In the genomic region with DNA sequence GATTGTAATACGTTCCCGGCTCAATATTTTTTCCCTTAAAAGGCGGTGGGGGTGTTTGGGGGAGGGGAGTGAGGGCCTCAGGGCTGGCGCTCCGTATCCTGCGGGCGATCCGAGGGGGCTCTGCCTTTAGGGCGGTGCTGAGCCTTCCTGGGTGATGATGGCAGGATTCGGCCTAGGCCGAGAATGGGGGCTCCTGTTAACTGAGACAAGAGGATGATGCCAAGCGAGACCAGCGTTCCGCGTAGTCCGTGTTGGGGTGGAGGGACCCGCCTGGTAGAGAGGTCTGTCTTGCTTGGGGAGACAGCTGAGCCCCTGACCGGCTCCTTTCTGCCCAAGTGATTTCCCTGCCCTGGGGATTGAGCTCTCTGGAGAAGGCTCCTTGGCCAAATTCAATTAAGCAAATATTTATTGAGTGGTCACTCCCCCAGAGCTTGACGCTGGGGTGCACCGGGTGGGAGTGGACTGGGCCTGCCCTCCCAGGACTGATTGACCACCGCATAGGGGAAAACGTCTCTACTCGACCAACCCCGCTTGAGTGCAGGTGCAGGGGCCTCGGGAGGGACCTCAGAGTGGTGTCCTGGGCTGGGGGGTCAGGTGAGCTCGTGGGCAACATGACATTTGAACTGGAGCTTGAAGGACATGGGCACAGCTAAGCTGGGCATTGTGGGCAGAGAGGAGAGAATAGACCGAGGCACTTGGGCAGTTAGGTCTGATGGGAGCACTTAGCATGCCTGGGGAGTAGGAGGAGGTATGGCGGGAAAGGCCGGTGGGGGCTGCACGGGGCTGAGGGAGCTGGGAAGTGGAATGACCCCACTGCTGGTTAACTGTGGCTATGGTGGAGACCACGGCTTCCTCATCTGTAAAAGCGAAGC, we compare ENCODE assay signal across 8 cellular contexts. TPM values are rescaled to one million over a fixed set of nuclear protein-coding genes. Genes with fewer than 3 reads are reported as not detected.
DNase-seq lines count a peak whose midpoint lies in the region; ATAC-seq, FAIRE-seq and TF ChIP-seq lines count a peak whose summit lies in the region.

No MANE protein-coding gene starts in this region.

- H3K27ac Mint-ChIP-seq in T-helper 2 cell treated with Interferon-gamma antibody and Interleukin-4, amounts not matched to agents 5 μg/mL and 100 μg/mL, for 36 hours = no peak overlapping the region
- H3K27ac Mint-ChIP-seq in activated naive CD8-positive, alpha-beta T cell = no peak overlapping the region

- H3K4me1 Mint-ChIP-seq in T-helper 2 cell treated with Interferon-gamma antibody and Interleukin-4, amounts not matched to agents 5 μg/mL and 100 μg/mL, for 36 hours (ENCODE audit: low read depth) = peaks cover 6% of the 10 kb centered on the region
- H3K4me1 Mint-ChIP-seq in activated naive CD8-positive, alpha-beta T cell (ENCODE audit: low read depth) = peaks cover 9% of the 10 kb centered on the region

- H3K27me3 ChIP-seq in right lobe of liver = no peaks in the 10 kb centered on the region

- no peaks in the 10 kb centered on the region for H3K36me3 Mint-ChIP-seq in T-helper 2 cell treated with Interferon-gamma antibody and Interleukin-4, amounts not matched to agents 5 μg/mL and 100 μg/mL, for 36 hours (ENCODE audit: low read depth)
- H3K36me3 Mint-ChIP-seq in activated naive CD8-positive, alpha-beta T cell = no peaks in the 10 kb centered on the region

- ATAC-seq in right lobe of liver = no peak

- H3K4me3 ChIP-seq in right lobe of liver = no peak overlapping the region

- no peaks in the 10 kb centered on the region for H3K9me3 ChIP-seq in right lobe of liver

- no peak overlapping the region for H3K27ac ChIP-seq in right lobe of liver

- H3K4me1 ChIP-seq in right lobe of liver = peaks cover 0 to 5% (median 0%) of the 10 kb centered on the region in 4 donors

- FAIRE-seq in GM12892 (lab: Jason Lieb, UNC) = no peak

- no peak for TF ChIP-seq CTCF in right lobe of liver (IDR thresholded peaks at IDR 0.05)

- intact Hi-C loops in right lobe of liver (cut with DNase I) = no loop called here

- no peaks in the 10 kb centered on the region for H3K9me3 Mint-ChIP-seq in T-helper 2 cell treated with Interferon-gamma antibody and Interleukin-4, amounts not matched to agents 5 μg/mL and 100 μg/mL, for 36 hours
- H3K9me3 Mint-ChIP-seq in activated naive CD8-positive, alpha-beta T cell (ENCODE audit: low read depth) = no peaks in the 10 kb centered on the region

- H3K27me3 Mint-ChIP-seq in T-helper 2 cell treated with Interferon-gamma antibody and Interleukin-4, amounts not matched to agents 5 μg/mL and 100 μg/mL, for 36 hours (ENCODE audit: low read depth) = peaks cover 46% of the 10 kb centered on the region
- peaks cover 5% of the 10 kb centered on the region for H3K27me3 Mint-ChIP-seq in activated naive CD8-positive, alpha-beta T cell

- DNase-seq in T-helper 2 cell treated with Interferon-gamma antibody and Interleukin-4, amounts not matched to agents 5 μg/mL and 100 μg/mL, for 36 hours (ENCODE audit: low spot score) = no peak
- no peak for DNase-seq in T-helper 2 cell
- DNase-seq in right lobe of liver = peak in 2 of 3 donors; percentile 16 to 51
- DNase-seq in superior temporal gyrus (ENCODE audit: extremely low spot score) = peak; percentile 20
- DNase-seq in GM12892 (ENCODE audit: insufficient read length) = no peak
- DNase-seq in GM03348 (ENCODE audit: low spot score) = no peak
- no peak for DNase-seq in ureter (ENCODE audit: low spot score)

- no peaks in the 10 kb centered on the region for H3K36me3 ChIP-seq in right lobe of liver

- no peak for TF ChIP-seq POLR2A in right lobe of liver (IDR thresholded peaks at IDR 0.05)
- no peak for TF ChIP-seq POLR2A in GM12892 (IDR thresholded peaks at IDR 0.05; ENCODE audit: low read depth, low read length)

- 49% methylated on average over 18 of the region's 32 CpGs for WGBS in right lobe of liver (ENCODE audit: insufficient coverage, low coverage, low lambda C conversion rate, missing lambda C conversion rate)

- peak overlapping the region; percentile 68 for H3K4me3 Mint-ChIP-seq in T-helper 2 cell treated with Interferon-gamma antibody and Interleukin-4, amounts not matched to agents 5 μg/mL and 100 μg/mL, for 36 hours
- peak overlapping the region; percentile 72 for H3K4me3 Mint-ChIP-seq in activated naive CD8-positive, alpha-beta T cell

RNA-seq across cellular contexts. Expression of a gene that starts 1.1 kb away (rescaled TPM):
- total RNA-seq in right lobe of liver = 1 to 10 TPM in 2 of 6 experiments, under 1 TPM in 4; 0.15 to 1.5 (median 0.53) TPM
- polyA plus RNA-seq in GM12892 (2012; ENCODE audit: missing spikeins) = 0.06 TPM
- total RNA-seq in ureter = 10.7 TPM

Comparison
In these comparisons a context has a peak if more than half of its experiments do, and no peak if none do; other contexts are left out.
1. DNase-seq: peak in right lobe of liver (2 of 3) and superior temporal gyrus (single experiment); none in T-helper 2 cell treated with Interferon-gamma antibody and Interleukin-4, amounts not matched to agents 5 μg/mL and 100 μg/mL, for 36 hours (single experiment), T-helper 2 cell (0 of 5), GM12892 (single experiment), GM03348 (single experiment) and ureter (single experiment).